17 cellular contexts compared by ENCODE assay signal in the genomic region with DNA sequence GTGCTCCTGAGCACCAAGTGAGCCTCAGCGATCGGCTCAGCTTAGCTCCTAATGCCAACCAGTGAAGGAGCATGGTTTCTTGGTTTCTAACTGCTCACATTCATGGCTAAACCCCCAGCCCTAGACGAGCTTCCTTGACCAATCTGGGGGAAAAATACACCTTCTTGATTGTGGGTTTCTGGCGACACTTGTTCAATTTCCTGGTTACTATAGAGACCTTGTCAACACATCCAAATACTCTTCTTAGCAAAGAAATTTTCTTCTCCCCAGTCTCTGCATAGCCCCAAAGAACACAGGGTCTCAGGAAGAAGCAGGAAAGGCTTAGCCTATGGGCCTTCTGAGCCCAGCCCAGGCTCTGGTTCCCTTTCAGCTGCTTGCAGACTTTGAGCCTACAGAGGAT.
A peak's percentile ranks its signal among the peaks of the same experiment; 100 is the strongest.
DNase-seq lines count a peak whose midpoint lies in the region; ATAC-seq and TF ChIP-seq lines count a peak whose summit lies in the region.
"Had no signal": no experiment of that assay in that cellular context is flagged by ENCODE, and none has a peak within 500 bp of the region (broad histone marks: within the 10 kb centered on the region; RNA-seq: fewer than 3 reads in every experiment).

No MANE protein-coding gene starts in this region.

- H3K4me1 ChIP-seq in neural progenitor cell: peaks cover 16% of the 10 kb centered on the region
- no peaks in the 10 kb centered on the region for H3K4me1 ChIP-seq in colonic mucosa

- H3F3A ChIP-seq in neural progenitor cell (ENCODE audit: low read depth): no peaks in the 10 kb centered on the region

- H3K27ac ChIP-seq in neural progenitor cell: no peak overlapping the region
- no peak overlapping the region for H3K27ac ChIP-seq in colonic mucosa
- H3K27ac ChIP-seq: left lung had no signal

- H3K4me2 ChIP-seq in neural progenitor cell: no peak overlapping the region

- no peaks in the 10 kb centered on the region for H4K20me1 ChIP-seq in neural progenitor cell (ENCODE audit: low read depth)

- no peaks in the 10 kb centered on the region for H3K79me2 ChIP-seq in neural progenitor cell (ENCODE audit: low read depth)

- H2AFZ ChIP-seq in neural progenitor cell (replicated peaks): no peak overlapping the region

- no peak overlapping the region for H3K9ac ChIP-seq in neural progenitor cell
- no peak overlapping the region for H3K9ac ChIP-seq in colonic mucosa (ENCODE audit: low read depth in 2 of 2, low read length in 2 of 2)

- H3K9me3 ChIP-seq in neural progenitor cell (ENCODE audit: low read depth): no peaks in the 10 kb centered on the region
- no peaks in the 10 kb centered on the region for H3K9me3 ChIP-seq in colonic mucosa
- H3K9me3 ChIP-seq: left lung had no signal

- H3K4me3 Mint-ChIP-seq in activated naive CD8-positive, alpha-beta T cell treated with anti-CD3 and anti-CD28 coated beads, Interleukin-2, amount 10 ng/mL, durations not matched to agents 7 days and 5 days: no peak overlapping the region
- H3K4me3 Mint-ChIP-seq in activated naive CD8-positive, alpha-beta T cell treated with anti-CD3 and anti-CD28 coated beads, Interleukin-2, amount 50 U/mL, for 24 hours: no peak overlapping the region
- H3K4me3 Mint-ChIP-seq in endothelial cell (ENCODE audit: unreplicated experiment) (no peak overlapping the region), neural progenitor cell (peak overlapping the region; percentile 3)
- H3K4me3 Mint-ChIP-seq: activated CD4-positive, alpha-beta T cell treated with anti-CD3 and anti-CD28 coated beads, Interleukin-2, amount 10 ng/mL, durations not matched to agents 7 days and 5 days; brain; H9 had no signal

- no peak overlapping the region for H3K27ac Mint-ChIP-seq in activated naive CD8-positive, alpha-beta T cell treated with anti-CD3 and anti-CD28 coated beads, Interleukin-2, amount 10 ng/mL, durations not matched to agents 7 days and 5 days
- H3K27ac Mint-ChIP-seq in activated naive CD8-positive, alpha-beta T cell treated with anti-CD3 and anti-CD28 coated beads, Interleukin-2, amount 50 U/mL, for 24 hours: no peak overlapping the region
- H3K27ac Mint-ChIP-seq in endothelial cell (ENCODE audit: unreplicated experiment): peak overlapping the region; percentile 94
- H3K27ac Mint-ChIP-seq in neural progenitor cell: peak overlapping the region; percentile 40
- H3K27ac Mint-ChIP-seq: activated CD4-positive, alpha-beta T cell treated with anti-CD3 and anti-CD28 coated beads, Interleukin-2, amount 10 ng/mL, durations not matched to agents 7 days and 5 days; H9 had no signal

- no peaks in the 10 kb centered on the region for H3K36me3 Mint-ChIP-seq in activated naive CD8-positive, alpha-beta T cell treated with anti-CD3 and anti-CD28 coated beads, Interleukin-2, amount 10 ng/mL, durations not matched to agents 7 days and 5 days
- H3K36me3 Mint-ChIP-seq in activated naive CD8-positive, alpha-beta T cell treated with anti-CD3 and anti-CD28 coated beads, Interleukin-2, amount 50 U/mL, for 24 hours (ENCODE audit: low read depth): no peaks in the 10 kb centered on the region
- H3K36me3 Mint-ChIP-seq in endothelial cell (ENCODE audit: low read depth, unreplicated experiment) (no peaks in the 10 kb centered on the region), neural progenitor cell (no peaks in the 10 kb centered on the region)
- H3K36me3 Mint-ChIP-seq: brain had no signal

- DNase-seq in activated naive CD8-positive, alpha-beta T cell treated with anti-CD3 and anti-CD28 coated beads, Interleukin-2, amount 10 ng/mL, durations not matched to agents 7 days and 5 days: no peak
- DNase-seq in activated naive CD8-positive, alpha-beta T cell treated with anti-CD3 and anti-CD28 coated beads, Interleukin-2, amount 50 U/mL, for 24 hours: no peak
- DNase-seq in M059J (ENCODE audit: low read depth) (peak; percentile 33), endothelial cell (ENCODE audit: low spot score) (no peak), neural progenitor cell (ENCODE audit: low spot score) (no peak), colonic mucosa (no peak), NCI-H2029 (lab: John Stamatoyannopoulos, UW) (no peak), NCI-H1694 treated with DMSO at 0.1 percent for 48 hours (lab: John Stamatoyannopoulos, UW) (no peak)
- DNase-seq: activated CD4-positive, alpha-beta T cell treated with anti-CD3 and anti-CD28 coated beads, Interleukin-2, amount 10 ng/mL, durations not matched to agents 7 days and 5 days; H9; Karpas-422; left lung; NCI-H1105; retina; stimulated activated CD4-positive, alpha-beta T cell treated with anti-CD3 and anti-CD28 coated beads, Interleukin-4, amount 100 ng/mL, for 4 hours; T-helper 1 cell had no signal

- H3K27me3 ChIP-seq in neural progenitor cell: peaks cover 27% of the 10 kb centered on the region
- H3K27me3 ChIP-seq in colonic mucosa: no peaks in the 10 kb centered on the region

- POLR2A ChIA-PET in activated naive CD8-positive, alpha-beta T cell treated with anti-CD3 and anti-CD28 coated beads, Interleukin-2, amount 10 ng/mL, durations not matched to agents 7 days and 5 days (lab: Charles Lee): no interaction called here

- H3K9me3 Mint-ChIP-seq in activated naive CD8-positive, alpha-beta T cell treated with anti-CD3 and anti-CD28 coated beads, Interleukin-2, amount 10 ng/mL, durations not matched to agents 7 days and 5 days: no peaks in the 10 kb centered on the region
- no peaks in the 10 kb centered on the region for H3K9me3 Mint-ChIP-seq in activated naive CD8-positive, alpha-beta T cell treated with anti-CD3 and anti-CD28 coated beads, Interleukin-2, amount 50 U/mL, for 24 hours
- H3K9me3 Mint-ChIP-seq in endothelial cell (ENCODE audit: unreplicated experiment) (no peaks in the 10 kb centered on the region), neural progenitor cell (no peaks in the 10 kb centered on the region)
- H3K9me3 Mint-ChIP-seq: activated CD4-positive, alpha-beta T cell treated with anti-CD3 and anti-CD28 coated beads, Interleukin-2, amount 10 ng/mL, durations not matched to agents 7 days and 5 days; H9 had no signal

- H3K4me1 Mint-ChIP-seq in activated naive CD8-positive, alpha-beta T cell treated with anti-CD3 and anti-CD28 coated beads, Interleukin-2, amount 10 ng/mL, durations not matched to agents 7 days and 5 days: peaks cover 6% of the 10 kb centered on the region
- peaks cover 16% of the 10 kb centered on the region for H3K4me1 Mint-ChIP-seq in activated naive CD8-positive, alpha-beta T cell treated with anti-CD3 and anti-CD28 coated beads, Interleukin-2, amount 50 U/mL, for 24 hours
- H3K4me1 Mint-ChIP-seq in endothelial cell (ENCODE audit: unreplicated experiment) (peaks cover 25% of the 10 kb centered on the region), neural progenitor cell (peaks cover 42% of the 10 kb centered on the region)

- intact Hi-C loops in colonic mucosa (cut with DNase I): no loop called here

- ATAC-seq in activated naive CD8-positive, alpha-beta T cell treated with anti-CD3 and anti-CD28 coated beads, Interleukin-2, amount 10 ng/mL, durations not matched to agents 7 days and 5 days (ENCODE audit: low read depth): peak; percentile 46
- no peak for ATAC-seq in activated naive CD8-positive, alpha-beta T cell treated with anti-CD3 and anti-CD28 coated beads, Interleukin-2, amount 50 U/mL, for 24 hours
- ATAC-seq: left lung had no signal

- H3K27me3 Mint-ChIP-seq in activated naive CD8-positive, alpha-beta T cell treated with anti-CD3 and anti-CD28 coated beads, Interleukin-2, amount 10 ng/mL, durations not matched to agents 7 days and 5 days: peaks cover 29% of the 10 kb centered on the region
- H3K27me3 Mint-ChIP-seq in activated naive CD8-positive, alpha-beta T cell treated with anti-CD3 and anti-CD28 coated beads, Interleukin-2, amount 50 U/mL, for 24 hours: peaks cover 24% of the 10 kb centered on the region
- H3K27me3 Mint-ChIP-seq in endothelial cell (ENCODE audit: unreplicated experiment): peaks cover 8% of the 10 kb centered on the region
- peaks cover 16% of the 10 kb centered on the region for H3K27me3 Mint-ChIP-seq in neural progenitor cell (ENCODE audit: insufficient read depth, low read depth)

- TF ChIP-seq CTCF in endothelial cell (IDR thresholded peaks at IDR 0.05; ENCODE audit: unreplicated experiment): no peak
- no peak for TF ChIP-seq CTCF in neural progenitor cell (IDR thresholded peaks at IDR 0.05)
- no peak for TF ChIP-seq CTCF in colonic mucosa (IDR thresholded peaks at IDR 0.05)

- H3K4me3 ChIP-seq in neural progenitor cell (no peak overlapping the region), colonic mucosa (no peak overlapping the region)
- H3K4me3 ChIP-seq: left lung had no signal

- H3K36me3 ChIP-seq in neural progenitor cell (no peaks in the 10 kb centered on the region), colonic mucosa (no peaks in the 10 kb centered on the region)
- H3K36me3 ChIP-seq: left lung had no signal

Comparison
In these comparisons a context has a peak if more than half of its experiments do, and no peak if none do; other contexts are left out.
1. H3K27ac Mint-ChIP-seq: peak in endothelial cell (single experiment) and neural progenitor cell (single experiment); none in activated naive CD8-positive, alpha-beta T cell treated with anti-CD3 and anti-CD28 coated beads, Interleukin-2, amount 10 ng/mL, durations not matched to agents 7 days and 5 days (single experiment) and activated naive CD8-positive, alpha-beta T cell treated with anti-CD3 and anti-CD28 coated beads, Interleukin-2, amount 50 U/mL, for 24 hours (single experiment).